Comparison of ENCODE assay signal across 22 cellular contexts in genomic region chr4:145625677-145626622, GRCh38. TPM values are rescaled to one million over a fixed set of nuclear protein-coding genes. Genes with fewer than 3 reads are reported as not detected.
DNase-seq lines count a peak whose midpoint lies in the region; ATAC-seq and TF ChIP-seq lines count a peak whose summit lies in the region.
"Had no signal": no experiment of that assay in that cellular context is flagged by ENCODE, and none has a peak within 500 bp of the region (broad histone marks: within the 10 kb centered on the region; RNA-seq: fewer than 3 reads in every experiment).

No MANE protein-coding gene starts in this region.

- no peak for TF ChIP-seq POLR2A in GM18505 (IDR thresholded peaks at IDR 0.05; ENCODE audit: borderline replicate concordance, extremely low read depth, insufficient read depth, insufficient read length)

- H3K27ac Mint-ChIP-seq in immature natural killer cell (peak overlapping the region; percentile 80 to 97 (median 87)), endothelial cell (ENCODE audit: unreplicated experiment) (no peak overlapping the region)
- H3K27ac Mint-ChIP-seq: activated naive CD8-positive, alpha-beta T cell treated with anti-CD3 and anti-CD28 coated beads for 36 hours; brain had no signal

- H3K4me3 Mint-ChIP-seq in immature natural killer cell (peak overlapping the region; percentile 75 to 95 (median 78)), endothelial cell (ENCODE audit: unreplicated experiment) (no peak overlapping the region)
- H3K4me3 Mint-ChIP-seq: activated naive CD8-positive, alpha-beta T cell treated with anti-CD3 and anti-CD28 coated beads for 36 hours; brain had no signal

- ATAC-seq in GM18505 (IDR thresholded peaks at IDR 0.05; ENCODE audit: unreplicated experiment), result peak; percentile 57
- ATAC-seq in GM19324 (IDR thresholded peaks at IDR 0.05; ENCODE audit: low FRiP score, unreplicated experiment), result peak; percentile 39
- ATAC-seq in HG03159 (IDR thresholded peaks at IDR 0.05; ENCODE audit: unreplicated experiment), result peak; percentile 42

- H3K27me3 Mint-ChIP-seq in immature natural killer cell (ENCODE audit: low read depth in 3 of 3) (peaks cover 2 to 7% (median 2%) of the 10 kb centered on the region in 3 donors), endothelial cell (ENCODE audit: unreplicated experiment) (no peaks in the 10 kb centered on the region)
- H3K27me3 Mint-ChIP-seq: activated naive CD8-positive, alpha-beta T cell treated with anti-CD3 and anti-CD28 coated beads for 36 hours had no signal

- TF ChIP-seq CTCF in endothelial cell (IDR thresholded peaks at IDR 0.05; ENCODE audit: unreplicated experiment), result no peak

- H3K4me1 Mint-ChIP-seq in immature natural killer cell, result peaks cover 62 to 70% of the 10 kb centered on the region in 2 donors
- H3K4me1 Mint-ChIP-seq in endothelial cell (ENCODE audit: unreplicated experiment), result peaks cover 8% of the 10 kb centered on the region

- H3K36me3 Mint-ChIP-seq in immature natural killer cell (peaks cover 6 to 24% (median 20%) of the 10 kb centered on the region in 3 donors), endothelial cell (ENCODE audit: low read depth, unreplicated experiment) (peaks cover 3% of the 10 kb centered on the region)

- H3K9me3 Mint-ChIP-seq in immature natural killer cell, result no peaks in the 10 kb centered on the region
- H3K9me3 Mint-ChIP-seq in endothelial cell (ENCODE audit: unreplicated experiment), result no peaks in the 10 kb centered on the region

- peak; percentile 40 to 47 (median 43) for DNase-seq in immature natural killer cell
- no peak for DNase-seq in activated CD4-positive, alpha-beta T cell treated with anti-CD3 and anti-CD28 coated beads for 4 hours
- DNase-seq in endothelial cell (ENCODE audit: low spot score), result no peak
- DNase-seq in NCI-H1092 (lab: John Stamatoyannopoulos, UW), result no peak
- DNase-seq: activated CD4-positive, alpha-beta T cell treated with anti-CD3 and anti-CD28 coated beads, Interleukin-2, amount 50 U/mL, for 4 hours; activated naive CD8-positive, alpha-beta T cell treated with anti-CD3 and anti-CD28 coated beads for 36 hours; activated T-cell treated with anti-CD3 and anti-CD28 coated beads, Interleukin-2, amount 50 U/mL, for 1 hour; NCI-H345; NK-92 treated with Interleukin-12 subunit alpha and Interleukin-12 subunit beta, amount 100 ng/mL, for 24 hours; occipital lobe; RPMI8226; sigmoid colon; stimulated activated CD4-positive, alpha-beta T cell treated with anti-CD3 and anti-CD28 coated beads, Interleukin-2, amount 100 ng/mL, for 24 hours; substantia nigra had no signal

RNA-seq across cellular contexts. Expression of gene MMAA, which starts 6.8 kb away (rescaled TPM):
- polyA plus RNA-seq in immature natural killer cell, result 1 to 10 TPM; 3.6 to 9.8 (median 5.4) TPM
- total RNA-seq in endothelial cell (ENCODE audit: unreplicated experiment), result 7.7 TPM

RNA-seq across cellular contexts. Expression of gene C4orf51, which starts 54.0 kb away (rescaled TPM):
- not detected for polyA plus RNA-seq in immature natural killer cell
- not detected for total RNA-seq in endothelial cell (ENCODE audit: unreplicated experiment)
- total RNA-seq: activated naive CD8-positive, alpha-beta T cell treated with anti-CD3 and anti-CD28 coated beads for 36 hours; dermis microvascular lymphatic vessel endothelial cell; esophagus muscularis mucosa; glomerular endothelial cell; liver; occipital lobe; sigmoid colon had no signal
- polyA plus RNA-seq: liver, sigmoid colon had no signal

Comparison
In these comparisons a context has a peak if more than half of its experiments do, and no peak if none do; other contexts are left out.
1. DNase-seq: peak in immature natural killer cell (3 of 3); none in activated CD4-positive, alpha-beta T cell treated with anti-CD3 and anti-CD28 coated beads for 4 hours (0 of 2), endothelial cell (single experiment) and NCI-H1092 (single experiment).
2. Peak in every context shown above with its lines, with median percentiles within 50 percentile points of each other: ATAC-seq.